Comparison of ENCODE assay signal across 8 cellular contexts in the genomic region with DNA sequence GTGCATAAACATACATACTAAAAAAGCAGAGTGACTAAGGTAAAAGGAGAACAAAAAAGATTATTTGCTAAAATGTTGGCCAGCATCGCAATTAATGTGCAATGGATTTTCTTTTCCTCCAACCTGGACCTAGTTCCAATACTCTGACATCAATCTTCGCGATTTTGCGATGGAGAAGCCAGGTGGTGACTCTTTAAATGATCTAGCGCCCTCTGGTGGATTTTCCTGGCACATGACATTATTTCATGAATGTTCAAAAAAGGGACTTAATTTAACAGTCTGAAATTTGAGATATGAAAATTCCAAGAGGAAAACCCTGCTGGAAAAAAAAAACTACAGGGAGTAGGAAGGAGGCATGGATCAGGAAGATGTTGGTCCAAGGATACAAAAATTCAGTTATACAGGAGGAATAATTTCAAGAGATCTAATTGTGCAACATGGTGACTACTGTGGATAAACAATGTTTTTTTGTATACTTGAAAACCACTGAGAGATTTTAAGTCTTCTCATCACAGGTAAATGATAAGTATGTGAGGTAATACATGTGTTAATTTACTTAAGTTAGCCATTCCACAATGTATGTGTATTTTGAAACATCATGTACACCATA. TPM values are rescaled to one million over a fixed set of nuclear protein-coding genes. Genes with fewer than 3 reads are reported as not detected.
A peak's percentile ranks its signal among the peaks of the same experiment; 100 is the strongest.
DNase-seq lines count a peak whose midpoint lies in the region; ATAC-seq and TF ChIP-seq lines count a peak whose summit lies in the region.

No MANE protein-coding gene starts in this region.

- H3K27ac Mint-ChIP-seq in activated B cell treated with CpG ODN at 0.5 μM for 24 hours (no peak overlapping the region), mesothelial cell of epicardium (no peak overlapping the region)

- no peak overlapping the region for H3K4me3 Mint-ChIP-seq in activated B cell treated with CpG ODN at 0.5 μM for 24 hours
- H3K4me3 Mint-ChIP-seq in mesothelial cell of epicardium = no peak overlapping the region

- no peak overlapping the region for H3K27ac ChIP-seq in effector memory CD4-positive, alpha-beta T cell (ENCODE audit: insufficient read depth, low read length, poor library complexity, severe bottlenecking)
- H3K27ac ChIP-seq in testis = no peak overlapping the region

- no peaks in the 10 kb centered on the region for H3K9me3 ChIP-seq in effector memory CD4-positive, alpha-beta T cell (ENCODE audit: control insufficient read depth, low read length)
- no peaks in the 10 kb centered on the region for H3K9me3 ChIP-seq in testis

- DNase-seq in Ammon's horn (ENCODE audit: low spot score) (peak; percentile 83), GM20000 (ENCODE audit: low spot score) (peak; percentile 77), NCI-H2196 (lab: John Stamatoyannopoulos, UW; ENCODE audit: unreplicated experiment) (peak; percentile 67), activated B cell treated with CpG ODN at 0.5 μM for 24 hours (no peak), mesothelial cell of epicardium (ENCODE audit: low spot score in 2 of 2, unreplicated experiment in 2 of 2) (peak; percentile 46 to 75), testis (peak; percentile 90)
- peak in 2 of 3 donors; percentile 11 to 23 for DNase-seq in effector memory CD4-positive, alpha-beta T cell

- H3K4me1 Mint-ChIP-seq in activated B cell treated with CpG ODN at 0.5 μM for 24 hours (peaks cover 15% of the 10 kb centered on the region), mesothelial cell of epicardium (peaks cover 18% of the 10 kb centered on the region)

- ATAC-seq in activated B cell treated with CpG ODN at 0.5 μM for 24 hours (ENCODE audit: low read depth) (no peak), HG02759 (IDR thresholded peaks at IDR 0.05; ENCODE audit: unreplicated experiment) (no peak)

- H3K4me1 ChIP-seq in effector memory CD4-positive, alpha-beta T cell (ENCODE audit: control insufficient read depth, insufficient read depth, low read length, poor library complexity, severe bottlenecking) = peaks cover 9% of the 10 kb centered on the region
- peaks cover under 1% of the 10 kb centered on the region for H3K4me1 ChIP-seq in testis

- H3K9me3 Mint-ChIP-seq in activated B cell treated with CpG ODN at 0.5 μM for 24 hours (no peaks in the 10 kb centered on the region), mesothelial cell of epicardium (peaks cover 6% of the 10 kb centered on the region)

- peaks cover 4% of the 10 kb centered on the region for H3K27me3 ChIP-seq in effector memory CD4-positive, alpha-beta T cell (replicated peaks; ENCODE audit: control insufficient read depth, insufficient read depth, low read length, poor library complexity, severe bottlenecking)
- H3K27me3 ChIP-seq in testis = no peaks in the 10 kb centered on the region

- 6 to 8% methylated on average over 5 of the region's 5 CpGs for WGBS in testis, 2 donors

- H3K4me3 ChIP-seq in effector memory CD4-positive, alpha-beta T cell (ENCODE audit: insufficient read depth, low read depth, low read length, poor library complexity, severe bottlenecking) = no peak overlapping the region
- H3K4me3 ChIP-seq in testis = no peak overlapping the region

- POLR2A ChIA-PET in activated B cell treated with CpG ODN at 0.5 μM for 24 hours (lab: Charles Lee) = no interaction called here

- intact Hi-C loops in activated B cell treated with CpG ODN at 0.5 μM for 24 hours (cut with micrococcal nuclease) (loop anchor here (1.0 kb wide), 4 partner anchors 148 to 468 kb away; no protein-coding TSS in a partner anchor), testis (cut with DNase I; ENCODE audit: low total_unique reads) (no loop called here)

- no peaks in the 10 kb centered on the region for H3K36me3 ChIP-seq in effector memory CD4-positive, alpha-beta T cell (ENCODE audit: control insufficient read depth, insufficient read depth, low read length)
- H3K36me3 ChIP-seq in testis (ENCODE audit: low read depth, missing control alignments) = no peaks in the 10 kb centered on the region

- TF ChIP-seq CTCF in GM20000 (IDR thresholded peaks at IDR 0.05; ENCODE audit: extremely low read depth, missing control alignments) (peak; percentile 51), activated B cell treated with CpG ODN at 0.5 μM for 24 hours (IDR thresholded peaks at IDR 0.05) (peak; percentile 74), mesothelial cell of epicardium (IDR thresholded peaks at IDR 0.05; ENCODE audit: unreplicated experiment) (peak; percentile 96), testis (IDR thresholded peaks at IDR 0.05) (peak; percentile 89 to 96 (median 91))

- no peaks in the 10 kb centered on the region for H3K36me3 Mint-ChIP-seq in activated B cell treated with CpG ODN at 0.5 μM for 24 hours (ENCODE audit: low read depth)
- H3K36me3 Mint-ChIP-seq in mesothelial cell of epicardium = no peaks in the 10 kb centered on the region

- TF ChIP-seq POLR2A in testis (IDR thresholded peaks at IDR 0.05) = no peak

- CTCF ChIA-PET in activated B cell treated with CpG ODN at 0.5 μM for 24 hours (lab: Charles Lee) = interaction anchor here (0.8 to 9.6 kb wide), 13 partner anchors 13 to 477 kb away, joined by 3 to 187 read pairs (median 6); no protein-coding TSS in a partner anchor

- H3K27me3 Mint-ChIP-seq in activated B cell treated with CpG ODN at 0.5 μM for 24 hours (peaks cover 33% of the 10 kb centered on the region), mesothelial cell of epicardium (ENCODE audit: low read depth) (peaks cover 24% of the 10 kb centered on the region)

RNA-seq across cellular contexts. Expression of gene KCNMA1, which starts 4.3 kb away (rescaled TPM):
- total RNA-seq in activated B cell treated with CpG ODN at 0.5 μM for 24 hours = 3.3 and 3.7 TPM in 2 replicates
- total RNA-seq in mesothelial cell of epicardium = 38.4 to 44.0 TPM (median 41.3 TPM) in 3 replicates
- total RNA-seq in testis = 10 to 100 TPM; 13.6 to 24.7 TPM
- 36.1 TPM for polyA plus RNA-seq in testis (ENCODE audit: insufficient read depth, low read depth, low replicate concordance)
